31 cellular contexts compared by ENCODE assay signal in the genomic region with DNA sequence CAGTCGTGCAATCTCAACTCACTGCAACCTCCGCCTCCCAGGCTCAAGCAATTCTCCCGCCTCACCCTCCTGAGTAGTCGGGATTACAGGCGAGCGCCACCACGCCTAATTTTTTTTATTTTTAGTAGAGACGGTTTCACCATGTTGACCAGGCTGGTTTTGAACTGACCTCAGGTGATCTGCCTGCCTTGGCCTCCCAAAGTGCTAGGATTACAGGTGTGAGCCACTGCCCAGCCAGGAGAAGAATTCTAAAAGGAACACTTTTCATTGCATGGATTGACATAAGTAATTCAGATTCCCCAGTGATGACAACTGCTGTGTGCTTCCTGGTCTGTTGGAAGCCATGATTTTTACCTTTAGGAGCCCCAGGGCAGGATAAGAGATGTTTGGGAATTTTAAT. TPM values are rescaled to one million over a fixed set of nuclear protein-coding genes. Genes with fewer than 3 reads are reported as not detected.
A peak's percentile ranks its signal among the peaks of the same experiment; 100 is the strongest.
DNase-seq lines count a peak whose midpoint lies in the region; ATAC-seq, FAIRE-seq and TF ChIP-seq lines count a peak whose summit lies in the region.
"Had no signal": no experiment of that assay in that cellular context is flagged by ENCODE, and none has a peak within 500 bp of the region (broad histone marks: within the 10 kb centered on the region; RNA-seq: fewer than 3 reads in every experiment).

No MANE protein-coding gene starts in this region.

- TF ChIP-seq CTCF in neural progenitor cell (IDR thresholded peaks at IDR 0.05) (no peak), vagina (IDR thresholded peaks at IDR 0.05) (no peak)

- H3F3A ChIP-seq in neural progenitor cell (ENCODE audit: low read depth): peaks cover 28% of the 10 kb centered on the region

- H3K36me3 ChIP-seq in neural progenitor cell (no peaks in the 10 kb centered on the region), vagina (peaks cover 0 to 17% of the 10 kb centered on the region in 2 donors), small intestine (ENCODE audit: control insufficient read depth in 2 of 2, insufficient read depth in 2 of 2, low read length in 2 of 2) (peaks cover 0 to 6% of the 10 kb centered on the region in 2 donors)
- H3K36me3 ChIP-seq: breast epithelium had no signal

- 92 to 95% (median 94%) methylated on average over 8 of the region's 8 CpGs for WGBS in small intestine, 3 donors

- intact Hi-C loops in vagina (cut with DNase I): no loop called here

- DNase-seq in NCI-H2171 (lab: John Stamatoyannopoulos, UW): peak; percentile 13
- no peak for DNase-seq in NCI-H2171 treated with DMSO at 0.1 percent for 48 hours (lab: John Stamatoyannopoulos, UW)
- no peak for DNase-seq in epithelial cell of prostate (ENCODE audit: low read depth, low spot score)
- DNase-seq in neural progenitor cell (ENCODE audit: low spot score): no peak
- no peak for DNase-seq in vagina (ENCODE audit: extremely low spot score in 2 of 2)
- no peak for DNase-seq in Kasumi-1 (lab: John Stamatoyannopoulos, UW)
- DNase-seq in small intestine: no peak
- DNase-seq: activated B cell treated with CpG ODN at 0.5 μM for 24 hours; activated CD4-positive, alpha-beta T cell treated with anti-CD3 and anti-CD28 coated beads, Interleukin-2, amount 50 U/mL, for 4 hours; activated naive CD4-positive, alpha-beta T cell treated with anti-CD3 and anti-CD28 coated beads for 36 hours; AML-193; CD4-positive, alpha-beta memory T cell; effector CD8-positive, alpha-beta T cell; foreskin melanocyte; immature natural killer cell; naive B cell; NCI-H1092 treated with DMSO at 0.1 percent for 48 hours; NCI-H187 treated with DMSO at 0.1 percent for 48 hours; NCI-H2227 treated with DMSO at 0.1 percent for 48 hours; SIG-M5; stimulated activated CD4-positive, alpha-beta T cell treated with anti-CD3 and anti-CD28 coated beads, Interleukin-2, amount 100 ng/mL, for 24 hours; SW 1271; T1000 had no signal

- H3K36me3 Mint-ChIP-seq in neural progenitor cell: no peaks in the 10 kb centered on the region

- H3K4me2 ChIP-seq in neural progenitor cell: no peak overlapping the region
- H3K4me2 ChIP-seq: hepatocyte, smooth muscle cell had no signal

- H3K79me2 ChIP-seq in neural progenitor cell (ENCODE audit: low read depth): no peaks in the 10 kb centered on the region
- H3K79me2 ChIP-seq: hepatocyte had no signal

- no peak overlapping the region for H2AFZ ChIP-seq in neural progenitor cell (replicated peaks)
- H2AFZ ChIP-seq: hepatocyte had no signal

- FAIRE-seq in small intestine (lab: Jason Lieb, UNC): no peak
- FAIRE-seq: colon, RCC 7860 had no signal

- no peaks in the 10 kb centered on the region for H4K20me1 ChIP-seq in neural progenitor cell (ENCODE audit: low read depth)

- no peak overlapping the region for H3K4me3 ChIP-seq in neural progenitor cell
- no peak overlapping the region for H3K4me3 ChIP-seq in vagina
- no peak overlapping the region for H3K4me3 ChIP-seq in small intestine (ENCODE audit: low read depth in 1 of 2, low read length in 2 of 2)
- H3K4me3 ChIP-seq: breast epithelium, hepatocyte, smooth muscle cell had no signal

- no peak for ATAC-seq in HG03175 (IDR thresholded peaks at IDR 0.05; ENCODE audit: unreplicated experiment)
- ATAC-seq: esophagus mucosa had no signal

- peak overlapping the region; percentile 62 for H3K27ac Mint-ChIP-seq in neural progenitor cell
- H3K27ac Mint-ChIP-seq: activated B cell treated with CpG ODN at 0.5 μM for 24 hours; activated naive CD4-positive, alpha-beta T cell treated with anti-CD3 and anti-CD28 coated beads for 36 hours; mesothelial cell of epicardium had no signal

- no peak overlapping the region for H3K9ac ChIP-seq in neural progenitor cell

- H3K9me3 Mint-ChIP-seq in neural progenitor cell: no peaks in the 10 kb centered on the region
- H3K9me3 Mint-ChIP-seq: activated B cell treated with CpG ODN at 0.5 μM for 24 hours; activated naive CD4-positive, alpha-beta T cell treated with anti-CD3 and anti-CD28 coated beads for 36 hours; CD4-positive, alpha-beta memory T cell; immature natural killer cell; mesothelial cell of epicardium; naive B cell had no signal

- H3K27ac ChIP-seq in epithelial cell of prostate (peak overlapping the region; percentile 15), neural progenitor cell (peak overlapping the region; percentile 86), vagina (peak overlapping the region; percentile 70), small intestine (ENCODE audit: low read depth in 1 of 2, low read length in 1 of 2) (no peak overlapping the region)

- H3K4me1 Mint-ChIP-seq in neural progenitor cell: peaks cover 16% of the 10 kb centered on the region

- H3K4me1 ChIP-seq in neural progenitor cell (peaks cover 24% of the 10 kb centered on the region), vagina (peaks cover 48% of the 10 kb centered on the region), small intestine (ENCODE audit: control insufficient read depth in 2 of 2, insufficient read depth in 1 of 2, low read depth in 1 of 2, low read length in 1 of 2) (peaks cover 3% of the 10 kb centered on the region in 2 donors)
- H3K4me1 ChIP-seq: breast epithelium had no signal

- no peak overlapping the region for H3K4me3 Mint-ChIP-seq in neural progenitor cell
- H3K4me3 Mint-ChIP-seq: activated B cell treated with CpG ODN at 0.5 μM for 24 hours; activated naive CD4-positive, alpha-beta T cell treated with anti-CD3 and anti-CD28 coated beads for 36 hours; CD4-positive, alpha-beta memory T cell; immature natural killer cell; mesothelial cell of epicardium; naive B cell had no signal

- H3K9me3 ChIP-seq in neural progenitor cell (ENCODE audit: low read depth): no peaks in the 10 kb centered on the region
- no peaks in the 10 kb centered on the region for H3K9me3 ChIP-seq in vagina
- no peaks in the 10 kb centered on the region for H3K9me3 ChIP-seq in small intestine (ENCODE audit: control insufficient read depth, low read depth)
- H3K9me3 ChIP-seq: breast epithelium had no signal

- H3K27me3 Mint-ChIP-seq in neural progenitor cell (ENCODE audit: insufficient read depth, low read depth): no peaks in the 10 kb centered on the region
- H3K27me3 Mint-ChIP-seq: activated B cell treated with CpG ODN at 0.5 μM for 24 hours; CD4-positive, alpha-beta memory T cell; naive B cell had no signal

- H3K27me3 ChIP-seq in neural progenitor cell (no peaks in the 10 kb centered on the region), vagina (no peaks in the 10 kb centered on the region), small intestine (ENCODE audit: control insufficient read depth in 2 of 2, insufficient read depth in 2 of 2, low read length in 2 of 2) (no peaks in the 10 kb centered on the region)
- H3K27me3 ChIP-seq: breast epithelium, hepatocyte had no signal

- TF ChIP-seq POLR2A in vagina (IDR thresholded peaks at IDR 0.05): no peak

RNA-seq across cellular contexts. Expression of gene DMAC2L, which starts 22.1 kb away (rescaled TPM):
- total RNA-seq in neural progenitor cell (ENCODE audit: low replicate concordance) (17.1 and 17.6 TPM in 2 replicates), vagina (31.4 TPM)
- polyA plus RNA-seq in small intestine: 10 to 100 TPM; 13.6 to 27.0 (median 18.3) TPM

RNA-seq across cellular contexts. Expression of gene L2HGDH, which starts 22.2 kb away (rescaled TPM):
- total RNA-seq in neural progenitor cell (ENCODE audit: low replicate concordance): 13.6 and 14.0 TPM in 2 replicates
- 5.6 TPM for total RNA-seq in vagina
- 1 to 10 TPM; 1.1 to 5.9 (median 3.6) TPM for polyA plus RNA-seq in small intestine

Comparison
In these comparisons a context has a peak if more than half of its experiments do, and no peak if none do; other contexts are left out.
1. H3K27ac ChIP-seq: peak in epithelial cell of prostate (single experiment), neural progenitor cell (single experiment) and vagina (single experiment); none in small intestine (0 of 2).